ENCODE assay signal across 8 cellular contexts in the genomic region with DNA sequence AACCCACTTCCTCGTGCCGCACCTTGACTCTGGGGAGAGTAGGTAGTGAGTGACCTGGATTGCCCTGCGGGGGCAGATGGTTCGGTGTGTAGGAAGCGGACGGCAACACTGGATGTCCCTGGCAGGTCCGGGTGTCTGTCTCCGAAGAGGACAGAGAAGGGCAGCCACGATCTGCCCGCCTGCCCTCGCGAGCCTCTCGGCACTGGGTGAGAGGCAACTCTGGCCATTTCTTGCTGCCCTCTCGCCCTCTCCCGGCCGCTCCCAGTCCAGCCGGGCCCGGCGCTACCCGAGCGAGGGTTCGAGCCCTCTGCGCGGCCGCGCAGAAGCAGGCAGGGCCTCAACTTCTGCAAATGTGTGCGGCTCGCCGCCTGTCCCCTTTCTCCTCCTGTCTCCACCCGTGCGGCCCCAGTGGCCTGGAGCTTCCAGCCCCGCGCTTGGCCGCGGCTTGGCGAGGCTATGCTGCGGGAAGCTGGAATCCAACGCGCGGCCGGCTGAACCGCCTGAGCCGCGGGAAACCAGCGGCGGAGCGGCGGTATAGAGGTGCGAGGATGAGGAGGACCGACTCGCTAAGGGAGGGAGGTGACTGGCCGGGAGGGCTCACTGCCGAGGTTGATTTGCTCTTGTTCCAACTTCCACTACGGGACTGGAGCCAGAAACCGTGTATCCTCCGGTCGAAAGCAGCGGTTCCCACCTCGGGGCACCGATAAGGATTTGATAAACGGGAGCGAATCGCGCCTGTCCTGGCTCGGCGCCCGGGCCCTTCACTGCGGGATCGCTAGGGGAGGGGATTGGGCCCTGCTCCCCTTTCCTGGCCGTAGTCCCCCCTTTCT. TPM values are rescaled to one million over a fixed set of nuclear protein-coding genes. Genes with fewer than 3 reads are reported as not detected.
A peak's percentile ranks its signal among the peaks of the same experiment; 100 is the strongest.
DNase-seq lines count a peak whose midpoint lies in the region; ATAC-seq and TF ChIP-seq lines count a peak whose summit lies in the region.

No MANE protein-coding gene starts in this region.

- H3K9me3 Mint-ChIP-seq in activated T-helper 17 cell treated with anti-CD3 and anti-CD28 coated beads, Interleukin-2, amount 50 U/mL, for 72 hours = no peaks in the 10 kb centered on the region
- no peaks in the 10 kb centered on the region for H3K9me3 Mint-ChIP-seq in naive thymus-derived CD8-positive, alpha-beta T cell

- H3K27me3 Mint-ChIP-seq in activated T-helper 17 cell treated with anti-CD3 and anti-CD28 coated beads, Interleukin-2, amount 50 U/mL, for 72 hours = peaks cover 48% of the 10 kb centered on the region
- peaks cover 25 to 72% (median 49%) of the 10 kb centered on the region in 5 donors for H3K27me3 Mint-ChIP-seq in naive thymus-derived CD8-positive, alpha-beta T cell

- H3K4me3 ChIP-seq in fibroblast of the aortic adventitia (ENCODE audit: low read depth, low read length) = peak overlapping the region; percentile 92

- peak; percentile 60 for DNase-seq in ELF-1 (ENCODE audit: low read depth, low spot score)
- peak; percentile 55 for DNase-seq in LHCN-M2 (ENCODE audit: low read depth)
- peak; percentile 64 for DNase-seq in fibroblast of the aortic adventitia (ENCODE audit: low read depth)
- DNase-seq in naive thymus-derived CD8-positive, alpha-beta T cell = peak in 6 of 10 donors; percentile 3 to 37 (median 30)
- no peak for DNase-seq in COLO829 (ENCODE audit: low spot score)

- H3K4me1 Mint-ChIP-seq in activated T-helper 17 cell treated with anti-CD3 and anti-CD28 coated beads, Interleukin-2, amount 50 U/mL, for 72 hours = peaks cover 8% of the 10 kb centered on the region
- H3K4me1 Mint-ChIP-seq in naive thymus-derived CD8-positive, alpha-beta T cell = peaks cover 20 to 46% (median 29%) of the 10 kb centered on the region in 4 donors

- peak overlapping the region; percentile 61 for H3K27ac Mint-ChIP-seq in activated T-helper 17 cell treated with anti-CD3 and anti-CD28 coated beads, Interleukin-2, amount 50 U/mL, for 72 hours
- peak overlapping the region in 4 of 10 donors; percentile 24 to 85 (median 72) for H3K27ac Mint-ChIP-seq in naive thymus-derived CD8-positive, alpha-beta T cell

- peak; percentile 47 for TF ChIP-seq CTCF in fibroblast of the aortic adventitia (IDR thresholded peaks at IDR 0.05; ENCODE audit: insufficient read depth, low read length)

- H3K36me3 Mint-ChIP-seq in activated T-helper 17 cell treated with anti-CD3 and anti-CD28 coated beads, Interleukin-2, amount 50 U/mL, for 72 hours (ENCODE audit: low read depth) = peaks cover 11% of the 10 kb centered on the region
- H3K36me3 Mint-ChIP-seq in naive thymus-derived CD8-positive, alpha-beta T cell = no peaks in the 10 kb centered on the region

- peak; percentile 12 for ATAC-seq in activated T-helper 17 cell treated with anti-CD3 and anti-CD28 coated beads, Interleukin-2, amount 50 U/mL, for 72 hours (replicated peaks)
- peak in 1 of 2 donors; percentile 7 for ATAC-seq in naive thymus-derived CD8-positive, alpha-beta T cell
- ATAC-seq in HG03108 (IDR thresholded peaks at IDR 0.05; ENCODE audit: unreplicated experiment) = no peak
- ATAC-seq in HG03460 (IDR thresholded peaks at IDR 0.05; ENCODE audit: unreplicated experiment) = no peak

- POLR2A ChIA-PET in naive thymus-derived CD8-positive, alpha-beta T cell (lab: Charles Lee) = no interaction called here

- peak overlapping the region; percentile 84 for H3K4me3 Mint-ChIP-seq in activated T-helper 17 cell treated with anti-CD3 and anti-CD28 coated beads, Interleukin-2, amount 50 U/mL, for 72 hours
- H3K4me3 Mint-ChIP-seq in naive thymus-derived CD8-positive, alpha-beta T cell = peak overlapping the region; percentile 84 to 96 (median 92)

RNA-seq across cellular contexts. Expression of a gene that starts 1.5 kb away (rescaled TPM):
- total RNA-seq in LHCN-M2 (2014; rRNA removed) (9.7 and 14.8 TPM in 2 replicates), fibroblast of the aortic adventitia (ENCODE audit: low replicate concordance) (41.5 and 45.6 TPM in 2 replicates)
- polyA plus RNA-seq in LHCN-M2 (2012) = 24.1 TPM
- total RNA-seq in activated T-helper 17 cell treated with anti-CD3 and anti-CD28 coated beads, Interleukin-2, amount 50 U/mL, for 72 hours = 100 to 1,000 TPM in 1 of 2 donors, 10 to 100 TPM in 1; 53.7 to 210 TPM
- total RNA-seq in naive thymus-derived CD8-positive, alpha-beta T cell = 1 to 10 TPM; 1.1 to 1.2 TPM
- polyA plus RNA-seq in naive thymus-derived CD8-positive, alpha-beta T cell = 1 to 10 TPM in 1 of 3 donors, under 1 TPM in 2; 0.16 to 1.7 (median 0.23) TPM
